9 cellular contexts compared by ENCODE assay signal in the genomic region with DNA sequence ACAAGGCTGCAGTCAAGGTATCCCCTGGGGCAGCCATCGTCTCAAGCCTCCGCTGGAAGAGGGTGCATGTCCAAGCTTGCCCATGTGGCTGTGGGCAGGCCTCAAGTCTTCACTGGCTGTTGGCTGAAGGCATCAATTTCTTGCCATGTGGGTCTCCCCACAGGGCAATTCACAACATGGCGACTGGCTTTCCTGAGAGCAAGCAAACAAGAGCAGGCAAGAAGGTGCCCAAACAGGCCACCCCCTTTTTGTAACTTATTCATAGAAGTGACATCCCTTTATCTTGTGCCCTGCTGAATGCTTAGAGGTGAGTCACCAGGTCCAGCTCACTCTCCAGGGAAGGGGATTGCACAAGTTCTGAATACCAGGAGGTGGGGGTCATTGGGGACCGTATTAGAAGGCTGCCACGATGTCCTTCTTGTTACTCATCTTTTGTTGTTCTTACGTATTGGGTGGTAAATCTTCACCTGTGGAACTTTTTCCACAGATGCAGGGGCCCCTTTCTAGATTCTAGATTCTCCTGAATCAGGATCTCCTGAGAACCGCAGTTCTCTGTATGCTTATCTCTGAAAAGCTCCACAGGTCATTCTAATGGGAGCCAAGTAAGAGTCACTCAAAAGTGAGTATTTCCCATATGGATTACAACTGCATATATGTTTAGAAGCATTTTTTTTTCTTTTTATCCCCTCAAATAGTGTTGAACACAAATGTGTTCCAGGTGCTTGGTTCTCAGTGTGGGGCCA. TPM values are rescaled to one million over a fixed set of nuclear protein-coding genes. Genes with fewer than 3 reads are reported as not detected.
A peak's percentile ranks its signal among the peaks of the same experiment; 100 is the strongest.
DNase-seq lines count a peak whose midpoint lies in the region; ATAC-seq and TF ChIP-seq lines count a peak whose summit lies in the region.
"Had no signal": no experiment of that assay in that cellular context is flagged by ENCODE, and none has a peak within 500 bp of the region (broad histone marks: within the 10 kb centered on the region; RNA-seq: fewer than 3 reads in every experiment).

No MANE protein-coding gene starts in this region.

- no peaks in the 10 kb centered on the region for H3K36me3 ChIP-seq in colonic mucosa
- H3K36me3 ChIP-seq in mesodermal cell (ENCODE audit: control insufficient read depth, insufficient read depth, low read length), result no peaks in the 10 kb centered on the region

- no peak for ATAC-seq in HG03175 (IDR thresholded peaks at IDR 0.05; ENCODE audit: unreplicated experiment)
- no peak for ATAC-seq in HG03460 (IDR thresholded peaks at IDR 0.05; ENCODE audit: unreplicated experiment)

- H3K9me3 ChIP-seq in AG04450 (ENCODE audit: control insufficient read depth, insufficient read depth, low read length), result no peaks in the 10 kb centered on the region
- no peaks in the 10 kb centered on the region for H3K9me3 ChIP-seq in colonic mucosa
- H3K9me3 ChIP-seq in mesodermal cell (ENCODE audit: control insufficient read depth, low read length), result no peaks in the 10 kb centered on the region

- WGBS in mesodermal cell (ENCODE audit: insufficient coverage in 2 of 2), 2 experiments, result 91 to 93% methylated on average over 3 of the region's 7 CpGs

- no peak overlapping the region for H3K9ac ChIP-seq in colonic mucosa (ENCODE audit: low read depth in 2 of 2, low read length in 2 of 2)

- H3K27ac ChIP-seq in AG04450 (ENCODE audit: low read depth, low read length) (peak overlapping the region; percentile 96), colonic mucosa (peak overlapping the region; percentile 45), mesodermal cell (ENCODE audit: low read depth, low read length, severe bottlenecking) (peak overlapping the region; percentile 93), caudate nucleus (ENCODE audit: low read depth, low read length) (no peak overlapping the region)

- CTCF ChIA-PET in AG04450 (lab: Charles Lee), result interaction anchor here (1.1 kb wide), 1 partner anchor 170 kb away, joined by 4 read pairs; no protein-coding TSS in a partner anchor

- no peak for TF ChIP-seq CTCF in AG04450 (IDR thresholded peaks at IDR 0.05; ENCODE audit: low read depth, low read length)
- TF ChIP-seq CTCF in colonic mucosa (IDR thresholded peaks at IDR 0.05), result no peak

- POLR2A ChIA-PET in AG04450 (lab: Yijun Ruan, JAX), result interaction anchor here (0.7 to 2.6 kb wide), 3 partner anchors 10 to 71 kb away, joined by 8 to 14 read pairs (median 10); no protein-coding TSS in a partner anchor

- intact Hi-C loops in colonic mucosa (cut with DNase I), result no loop called here

- H3K27me3 ChIP-seq in AG04450 (ENCODE audit: control insufficient read depth, insufficient read depth, low read length), result no peaks in the 10 kb centered on the region
- H3K27me3 ChIP-seq in colonic mucosa, result no peaks in the 10 kb centered on the region

- H3K4me3 ChIP-seq in AG04450 (ENCODE audit: low read depth, low read length) (no peak overlapping the region), colonic mucosa (no peak overlapping the region), mesodermal cell (ENCODE audit: extremely low read depth, insufficient read depth, low read length, poor library complexity, severe bottlenecking) (no peak overlapping the region)

- DNase-seq in AG04450 (ENCODE audit: low read depth, low spot score), result peak; percentile 83
- peak; percentile 92 for DNase-seq in LHCN-M2 (ENCODE audit: low read depth)
- DNase-seq in colonic mucosa, result no peak
- DNase-seq in anterior cingulate cortex (lab: John Stamatoyannopoulos, UW), result no peak
- no peak for DNase-seq in caudate nucleus (lab: John Stamatoyannopoulos, UW)
- DNase-seq: KG1 had no signal

- H3K4me1 ChIP-seq in colonic mucosa, result peaks cover 5% of the 10 kb centered on the region
- peaks cover 32% of the 10 kb centered on the region for H3K4me1 ChIP-seq in mesodermal cell (ENCODE audit: control insufficient read depth, insufficient read depth, low read length, poor library complexity, severe bottlenecking)

RNA-seq across cellular contexts. Expression of a gene that starts 44.2 kb away (rescaled TPM):
- polyA plus RNA-seq in AG04450 (2011; rRNA removed), result 171 and 222 TPM in 2 replicates
- polyA minus RNA-seq in AG04450 (2011; rRNA and poly(A)+ RNA removed), result 389 and 460 TPM in 2 replicates
- total RNA-seq in LHCN-M2 (2014; rRNA removed) (83.0 and 85.3 TPM in 2 replicates), colonic mucosa (100 to 1,000 TPM; 194 TPM)
- 105 TPM for polyA plus RNA-seq in LHCN-M2 (2012)
- polyA plus RNA-seq in mesodermal cell (2013, experiment 1 of 2), result 99.2 TPM
- polyA plus RNA-seq in mesodermal cell (2013, experiment 2 of 2), result 85.1 TPM

RNA-seq across cellular contexts. Expression of a gene that starts 57.8 kb away (rescaled TPM):
- 928 and 935 TPM in 2 replicates for polyA plus RNA-seq in AG04450 (2011; rRNA removed)
- polyA minus RNA-seq in AG04450 (2011; rRNA and poly(A)+ RNA removed), result 350 and 365 TPM in 2 replicates
- total RNA-seq in LHCN-M2 (2014; rRNA removed) (263 and 273 TPM in 2 replicates), colonic mucosa (10 to 100 TPM in 1 of 2 donors, 1 to 10 TPM in 1; 7.4 to 19.6 TPM)
- polyA plus RNA-seq in LHCN-M2 (2012), result 463 TPM
- polyA plus RNA-seq in mesodermal cell (2013, experiment 1 of 2), result 118 TPM
- polyA plus RNA-seq in mesodermal cell (2013, experiment 2 of 2), result 111 TPM

Comparison
In these comparisons a context has a peak if more than half of its experiments do, and no peak if none do; other contexts are left out.
1. DNase-seq: peak in AG04450 (single experiment) and LHCN-M2 (single experiment); none in colonic mucosa (single experiment), anterior cingulate cortex (0 of 58) and caudate nucleus (0 of 61).
2. RNA of a gene that starts 57.8 kb away (total RNA-seq): 263 to 273 TPM in LHCN-M2; 7.4 to 19.6 TPM in colonic mucosa; every median in the first group is over 10 times any median in the second.